Comparison of ENCODE assay signal across 21 cellular contexts in genomic region chr11:44263711-44264110, GRCh38. TPM values are rescaled to one million over a fixed set of nuclear protein-coding genes. Genes with fewer than 3 reads are reported as not detected.
DNase-seq lines count a peak whose midpoint lies in the region; ATAC-seq, FAIRE-seq and TF ChIP-seq lines count a peak whose summit lies in the region.
"Had no signal": no experiment of that assay in that cellular context is flagged by ENCODE, and none has a peak within 500 bp of the region (broad histone marks: within the 10 kb centered on the region; RNA-seq: fewer than 3 reads in every experiment).

No MANE protein-coding gene starts in this region.

- no peak overlapping the region for H4K5ac ChIP-seq in H1 (ENCODE audit: insufficient read length, low read depth, low read length)

- no peak overlapping the region for H3K14ac ChIP-seq in H1 (ENCODE audit: insufficient read length)

- H3K9ac ChIP-seq in H1 (replicated peaks in 1 of 4; ENCODE audit: extremely low read depth in 1 of 4, low read depth in 3 of 4, low read length in 3 of 4): no peak overlapping the region
- H3K9ac ChIP-seq: BLaER1 treated with 17β-estradiol and CSF1 and Interleukin-3, amounts not matched to agents 10 nM and 100 nM had no signal

- peak overlapping the region; percentile 81; the same call in 1 of the 2 replicates for H3K18ac ChIP-seq in H1 (ENCODE audit: extremely low read depth, low read length)

- H3K23ac ChIP-seq in H1 (ENCODE audit: insufficient read length): no peak overlapping the region

- no peaks in the 10 kb centered on the region for H3K79me2 ChIP-seq in H1 (ENCODE audit: control insufficient read depth in 1 of 2, insufficient read depth in 2 of 2, low read length in 2 of 2)

- no peaks in the 10 kb centered on the region for H3K79me1 ChIP-seq in H1 (ENCODE audit: low read depth, low read length)

- 89% methylated on average over 11 of the region's 14 CpGs; no CpG with 5 or more reads in 1 of the 2 experiments for WGBS in H1 (ENCODE audit: extremely low coverage in 1 of 2, insufficient coverage in 1 of 2, insufficient read length in 1 of 2, insufficient replicate concordance in 2 of 2, low coverage in 1 of 2, low lambda C conversion rate in 2 of 2, missing lambda C conversion rate in 1 of 2), 2 experiments

- TF ChIP-seq POLR2A in H1 (IDR thresholded peaks at IDR 0.05; ENCODE audit: control extremely low read depth in 1 of 2, low read depth in 2 of 2, low read length in 2 of 2): no peak

- no peak overlapping the region for H2BK120ac ChIP-seq in H1 (replicated peaks; ENCODE audit: low read depth, low read length)

- peak overlapping the region; percentile 20 for H3K27ac ChIP-seq in A673 (ENCODE audit: low read depth, low read length, poor library complexity, severe bottlenecking)
- H3K27ac ChIP-seq in H1 (ENCODE audit: low read depth, low read length): no peak overlapping the region
- H3K27ac ChIP-seq: BLaER1 treated with 17β-estradiol and CSF1 and Interleukin-3, amounts not matched to agents 10 nM and 100 nM had no signal

- H4K20me1 ChIP-seq in H1 (replicated peaks in 1 of 2; ENCODE audit: control insufficient read depth in 1 of 2, insufficient read depth in 2 of 2, low read length in 2 of 2): no peaks in the 10 kb centered on the region
- H4K20me1 ChIP-seq: BLaER1 treated with 17β-estradiol and CSF1 and Interleukin-3, amounts not matched to agents 10 nM and 100 nM had no signal

- intact Hi-C loops in A673 (cut with micrococcal nuclease; ENCODE audit: unreplicated experiment) (no loop called here), Caco-2 (cut with micrococcal nuclease; ENCODE audit: unreplicated experiment) (no loop called here)

- no peak overlapping the region for H3K56ac ChIP-seq in H1 (replicated peaks; ENCODE audit: insufficient read length, low read depth, low read length)

- no peaks in the 10 kb centered on the region for H3K36me3 Mint-ChIP-seq in Caco-2 (ENCODE audit: insufficient read depth, unreplicated experiment)
- no peaks in the 10 kb centered on the region for H3K36me3 Mint-ChIP-seq in stimulated activated memory B cell treated with anti-CD40 and anti-IgM and Interleukin-4, amounts not matched to agents 10 μg/mL and 1 μg/mL and 100 μg/mL, for 72 hours
- no peaks in the 10 kb centered on the region for H3K36me3 Mint-ChIP-seq in activated naive CD8-positive, alpha-beta T cell treated with anti-CD3 and anti-CD28 coated beads for 36 hours
- H3K36me3 Mint-ChIP-seq: CD14-positive monocyte; CD8-positive, alpha-beta memory T cell had no signal

- TF ChIP-seq EP300 in H1 (IDR thresholded peaks at IDR 0.05; ENCODE audit: borderline replicate concordance in 1 of 2, low read depth in 2 of 2, low read length in 2 of 2): no peak

- H3K27ac Mint-ChIP-seq in Caco-2 (ENCODE audit: unreplicated experiment): peak overlapping the region; percentile 24
- H3K27ac Mint-ChIP-seq in stimulated activated memory B cell treated with anti-CD40 and anti-IgM and Interleukin-4, amounts not matched to agents 10 μg/mL and 1 μg/mL and 100 μg/mL, for 72 hours: no peak overlapping the region
- no peak overlapping the region for H3K27ac Mint-ChIP-seq in activated naive CD8-positive, alpha-beta T cell treated with anti-CD3 and anti-CD28 coated beads for 36 hours
- H3K27ac Mint-ChIP-seq: CD14-positive monocyte; CD4-positive, alpha-beta T cell; CD8-positive, alpha-beta memory T cell had no signal

- no peak overlapping the region for H3K4me3 Mint-ChIP-seq in Caco-2 (ENCODE audit: unreplicated experiment)
- H3K4me3 Mint-ChIP-seq in stimulated activated memory B cell treated with anti-CD40 and anti-IgM and Interleukin-4, amounts not matched to agents 10 μg/mL and 1 μg/mL and 100 μg/mL, for 72 hours: no peak overlapping the region
- no peak overlapping the region for H3K4me3 Mint-ChIP-seq in activated naive CD8-positive, alpha-beta T cell treated with anti-CD3 and anti-CD28 coated beads for 36 hours
- H3K4me3 Mint-ChIP-seq: CD14-positive monocyte; CD4-positive, alpha-beta T cell; CD8-positive, alpha-beta memory T cell; H9; HFFc6 had no signal

- no peak overlapping the region for H4K8ac ChIP-seq in H1 (ENCODE audit: extremely low read depth, insufficient read depth, low read length)

- POLR2A ChIA-PET in A673 (lab: Charles Lee; ENCODE audit: low non-redundant PET): no interaction called here
- POLR2A ChIA-PET in Caco-2 (lab: Charles Lee): no interaction called here
- POLR2A ChIA-PET in H1 (lab: Charles Lee; ENCODE audit: partially characterized antibody): interaction anchor here (2.7 kb wide), 1 partner anchor 20 kb away, joined by 7 read pairs; no protein-coding TSS in a partner anchor

- H2BK5ac ChIP-seq in H1 (ENCODE audit: low read depth, low read length): no peak overlapping the region

- TF ChIP-seq RAD21 in H1 (IDR thresholded peaks at IDR 0.05 in 1 of 2, conservative IDR thresholded peaks at IDR 0.05 in 1 of 2; ENCODE audit: low read depth in 2 of 2, low read length in 2 of 2): no peak

- no peak overlapping the region; the same call in 1 of the 2 replicates for H2BK12ac ChIP-seq in H1 (ENCODE audit: low read depth, low read length)

- H3K9me3 Mint-ChIP-seq in Caco-2 (ENCODE audit: unreplicated experiment): no peaks in the 10 kb centered on the region
- H3K9me3 Mint-ChIP-seq in stimulated activated memory B cell treated with anti-CD40 and anti-IgM and Interleukin-4, amounts not matched to agents 10 μg/mL and 1 μg/mL and 100 μg/mL, for 72 hours: no peaks in the 10 kb centered on the region
- H3K9me3 Mint-ChIP-seq in activated naive CD8-positive, alpha-beta T cell treated with anti-CD3 and anti-CD28 coated beads for 36 hours: no peaks in the 10 kb centered on the region
- H3K9me3 Mint-ChIP-seq: CD4-positive, alpha-beta T cell; CD8-positive, alpha-beta memory T cell; H9; HFFc6 had no signal

- H4K91ac ChIP-seq in H1 (replicated peaks; ENCODE audit: insufficient read length, low read length): no peak overlapping the region

- H3K4me1 Mint-ChIP-seq in Caco-2 (ENCODE audit: low read depth, unreplicated experiment): no peaks in the 10 kb centered on the region
- H3K4me1 Mint-ChIP-seq in stimulated activated memory B cell treated with anti-CD40 and anti-IgM and Interleukin-4, amounts not matched to agents 10 μg/mL and 1 μg/mL and 100 μg/mL, for 72 hours: no peaks in the 10 kb centered on the region
- no peaks in the 10 kb centered on the region for H3K4me1 Mint-ChIP-seq in activated naive CD8-positive, alpha-beta T cell treated with anti-CD3 and anti-CD28 coated beads for 36 hours
- H3K4me1 Mint-ChIP-seq: CD14-positive monocyte had no signal

- no peaks in the 10 kb centered on the region for H3K4me1 ChIP-seq in A673 (ENCODE audit: insufficient read depth, low read length, poor library complexity, severe bottlenecking)
- no peaks in the 10 kb centered on the region for H3K4me1 ChIP-seq in Caco-2
- no peaks in the 10 kb centered on the region; a peak in 2 of 7 replicates for H3K4me1 ChIP-seq in H1 (replicated peaks in 1 of 4; ENCODE audit: control insufficient read depth in 3 of 4, insufficient read depth in 4 of 4, low read length in 3 of 4)
- H3K4me1 ChIP-seq: BE2C had no signal

- H3K23me2 ChIP-seq in H1 (ENCODE audit: low read depth, low read length): no peaks in the 10 kb centered on the region

- H3K27me3 Mint-ChIP-seq in Caco-2 (ENCODE audit: insufficient read depth, unreplicated experiment): no peaks in the 10 kb centered on the region
- H3K27me3 Mint-ChIP-seq in stimulated activated memory B cell treated with anti-CD40 and anti-IgM and Interleukin-4, amounts not matched to agents 10 μg/mL and 1 μg/mL and 100 μg/mL, for 72 hours: peaks cover 13% of the 10 kb centered on the region
- H3K27me3 Mint-ChIP-seq in activated naive CD8-positive, alpha-beta T cell treated with anti-CD3 and anti-CD28 coated beads for 36 hours: no peaks in the 10 kb centered on the region
- H3K27me3 Mint-ChIP-seq: CD4-positive, alpha-beta T cell had no signal

- BruUV-seq in A673 (replicated peaks; lab: Mats Ljungman, UMichigan) (no TSS peak), Caco-2 (replicated peaks; lab: Mats Ljungman, UMichigan) (no TSS peak)

- no peak overlapping the region for H3K4me2 ChIP-seq in H1 (ENCODE audit: insufficient read depth in 1 of 2, low read depth in 2 of 2, low read length in 2 of 2)
- H3K4me2 ChIP-seq: BLaER1 treated with 17β-estradiol and CSF1 and Interleukin-3, amounts not matched to agents 10 nM and 100 nM had no signal

- no peak overlapping the region for H3K4ac ChIP-seq in H1 (replicated peaks; ENCODE audit: insufficient read length, low read depth, low read length)

- H3K4me3 ChIP-seq in A673 (ENCODE audit: low read depth, low read length, poor library complexity, severe bottlenecking): no peak overlapping the region
- H3K4me3 ChIP-seq in Caco-2 (ENCODE audit: low read depth, low read length): no peak overlapping the region
- H3K4me3 ChIP-seq in H1 (ENCODE audit: extremely low read depth in 1 of 4, insufficient read depth in 2 of 4, low read depth in 3 of 4, low read length in 4 of 4): no peak overlapping the region
- H3K4me3 ChIP-seq: BLaER1 treated with 17β-estradiol and CSF1 and Interleukin-3, amounts not matched to agents 10 nM and 100 nM had no signal

- no peak for DNase-seq in A673 (ENCODE audit: low spot score)
- no peak for DNase-seq in Caco-2
- DNase-seq in H1 (ENCODE audit: low read depth in 1 of 2, low spot score in 2 of 2): no peak
- DNase-seq in HTR-8/SVneo (ENCODE audit: insufficient read length, low spot score): no peak
- no peak for DNase-seq in activated naive CD8-positive, alpha-beta T cell treated with anti-CD3 and anti-CD28 coated beads for 36 hours
- DNase-seq: BE2C; Calu3; CD4-positive, alpha-beta T cell; CD8-positive, alpha-beta memory T cell; DMS53; DMS79 treated with DMSO at 0.1 percent for 48 hours; GF-D8; GOT3; H9; HFFc6 had no signal

- H3K27me3 ChIP-seq in A673 (replicated peaks; ENCODE audit: insufficient read depth, low read depth, low read length, poor library complexity) (no peaks in the 10 kb centered on the region), Caco-2 (replicated peaks; ENCODE audit: control insufficient read depth, insufficient read depth, low read length) (no peaks in the 10 kb centered on the region), H1 (replicated peaks in 1 of 4; ENCODE audit: control insufficient read depth in 3 of 4, extremely low read depth in 1 of 4, insufficient read depth in 3 of 4, low read length in 3 of 4) (no peaks in the 10 kb centered on the region)
- H3K27me3 ChIP-seq: BE2C; BLaER1 treated with 17β-estradiol and CSF1 and Interleukin-3, amounts not matched to agents 10 nM and 100 nM had no signal

- no peak overlapping the region for H2AK5ac ChIP-seq in H1 (ENCODE audit: low read depth, low read length)

- no peaks in the 10 kb centered on the region for H3K9me3 ChIP-seq in A673 (ENCODE audit: low read depth, low read length, poor library complexity, severe bottlenecking)
- H3K9me3 ChIP-seq in Caco-2: no peaks in the 10 kb centered on the region
- no peaks in the 10 kb centered on the region for H3K9me3 ChIP-seq in H1 (ENCODE audit: insufficient read depth in 2 of 2, low read depth in 1 of 2, low read length in 1 of 2)
- H3K9me3 ChIP-seq: BE2C; BLaER1 treated with 17β-estradiol and CSF1 and Interleukin-3, amounts not matched to agents 10 nM and 100 nM had no signal

- FAIRE-seq in H1 (lab: Jason Lieb, UNC) (no peak), HTR-8/SVneo (lab: Jason Lieb, UNC) (no peak)
- FAIRE-seq: GM12891, GM18507 had no signal

- CTCF ChIA-PET in A673 (lab: Charles Lee): no interaction called here
- CTCF ChIA-PET in Caco-2 (lab: Charles Lee): no interaction called here
- CTCF ChIA-PET in H1 (lab: Charles Lee; ENCODE audit: partially characterized antibody): interaction anchor here (1.2 to 3.2 kb wide), 5 partner anchors 13 to 132 kb away, joined by 3 to 14 read pairs (median 7); no protein-coding TSS in a partner anchor

- H2BK20ac ChIP-seq in H1 (ENCODE audit: low read length): no peak overlapping the region

- peak; percentile 3 for ATAC-seq in stimulated activated memory B cell treated with anti-CD40 and anti-IgM and Interleukin-4, amounts not matched to agents 10 μg/mL and 1 μg/mL and 100 μg/mL, for 72 hours

- H2BK15ac ChIP-seq in H1 (ENCODE audit: low read length): 0 out of 2 replicates have a peak overlapping the region, but pooled peaks have one; percentile 65

- H3K36me3 ChIP-seq in A673 (ENCODE audit: insufficient read depth, low read length, poor library complexity, severe bottlenecking): peaks cover 83% of the 10 kb centered on the region
- no peaks in the 10 kb centered on the region for H3K36me3 ChIP-seq in Caco-2 (ENCODE audit: control insufficient read depth, insufficient read depth, low read length)
- H3K36me3 ChIP-seq in H1 (ENCODE audit: control insufficient read depth in 2 of 4, insufficient read depth in 4 of 4, low read length in 3 of 4): no peaks in the 10 kb centered on the region
- H3K36me3 ChIP-seq: BE2C; BLaER1 treated with 17β-estradiol and CSF1 and Interleukin-3, amounts not matched to agents 10 nM and 100 nM had no signal

- no peak for TF ChIP-seq CTCF in A673 (conservative IDR thresholded peaks at IDR 0.05; ENCODE audit: low read depth, low read length)
- no peak for TF ChIP-seq CTCF in Caco-2 (IDR thresholded peaks at IDR 0.05; ENCODE audit: insufficient read depth in 1 of 2, low read depth in 1 of 2, low read length in 1 of 2, severe bottlenecking in 1 of 2, unreplicated experiment in 1 of 2)
- TF ChIP-seq CTCF in H1 (IDR thresholded peaks at IDR 0.05; ENCODE audit: control extremely low read depth in 1 of 3, insufficient read depth in 1 of 3, low read depth in 1 of 3, low read length in 3 of 3): no peak

- no peak overlapping the region for H2AFZ ChIP-seq in H1 (ENCODE audit: low read length)

RNA-seq across cellular contexts. Expression of gene ALX4, which starts 46.2 kb away (rescaled TPM):
- total RNA-seq in A673 (2021) (135 TPM in 2 replicates), Caco-2 (2022) (0.05 TPM in 1 of 2 replicates, not detected in the other)
- total RNA-seq in H1 (2021; fragmentation: NEBNext Ultra II Directional; extraction: Animal tissue kit (Norgen Biotek cat#: 25700)): not detected in 2 replicates
- not detected in 2 replicates for polyA plus RNA-seq in H1 (2011; rRNA removed)
- polyA plus RNA-seq in H1 (2011; cell fraction: cytosol; rRNA removed): not detected
- polyA plus RNA-seq in H1 (2011; cell fraction: nucleus; rRNA removed): not detected
- 0.05 to 0.06 TPM in 2 of 4 replicates, not detected in the others for polyA plus RNA-seq in H1 (2012, experiment 1 of 2)
- not detected for polyA plus RNA-seq in H1 (2012, experiment 2 of 2)
- polyA plus RNA-seq in H1 (2013, experiment 1 of 2): not detected
- not detected for polyA plus RNA-seq in H1 (2013, experiment 2 of 2)
- not detected in 2 replicates for polyA minus RNA-seq in H1 (2011; rRNA and poly(A)+ RNA removed)
- polyA minus RNA-seq in H1 (2011; cell fraction: cytosol; rRNA and poly(A)+ RNA removed): not detected
- not detected for polyA minus RNA-seq in H1 (2011; cell fraction: nucleus; rRNA and poly(A)+ RNA removed)
- total RNA-seq in activated naive CD8-positive, alpha-beta T cell treated with anti-CD3 and anti-CD28 coated beads for 36 hours: not detected
- total RNA-seq: Calu3; CD4-positive, alpha-beta T cell; CD8-positive, alpha-beta memory T cell; H9 had no signal
- polyA plus RNA-seq: AG04450; CD14-positive monocyte; CD8-positive, alpha-beta memory T cell had no signal

Comparison
In these comparisons a context has a peak if more than half of its experiments do, and no peak if none do; other contexts are left out.
1. RNA of gene ALX4, which starts 46.2 kb away (total RNA-seq): 135 TPM in A673; 0.05 TPM in Caco-2, not detected in H1 and not detected in activated naive CD8-positive, alpha-beta T cell treated with anti-CD3 and anti-CD28 coated beads for 36 hours; every median in the first group is over 100 times any median in the second.